8 cellular contexts compared by ENCODE assay signal in the genomic region with DNA sequence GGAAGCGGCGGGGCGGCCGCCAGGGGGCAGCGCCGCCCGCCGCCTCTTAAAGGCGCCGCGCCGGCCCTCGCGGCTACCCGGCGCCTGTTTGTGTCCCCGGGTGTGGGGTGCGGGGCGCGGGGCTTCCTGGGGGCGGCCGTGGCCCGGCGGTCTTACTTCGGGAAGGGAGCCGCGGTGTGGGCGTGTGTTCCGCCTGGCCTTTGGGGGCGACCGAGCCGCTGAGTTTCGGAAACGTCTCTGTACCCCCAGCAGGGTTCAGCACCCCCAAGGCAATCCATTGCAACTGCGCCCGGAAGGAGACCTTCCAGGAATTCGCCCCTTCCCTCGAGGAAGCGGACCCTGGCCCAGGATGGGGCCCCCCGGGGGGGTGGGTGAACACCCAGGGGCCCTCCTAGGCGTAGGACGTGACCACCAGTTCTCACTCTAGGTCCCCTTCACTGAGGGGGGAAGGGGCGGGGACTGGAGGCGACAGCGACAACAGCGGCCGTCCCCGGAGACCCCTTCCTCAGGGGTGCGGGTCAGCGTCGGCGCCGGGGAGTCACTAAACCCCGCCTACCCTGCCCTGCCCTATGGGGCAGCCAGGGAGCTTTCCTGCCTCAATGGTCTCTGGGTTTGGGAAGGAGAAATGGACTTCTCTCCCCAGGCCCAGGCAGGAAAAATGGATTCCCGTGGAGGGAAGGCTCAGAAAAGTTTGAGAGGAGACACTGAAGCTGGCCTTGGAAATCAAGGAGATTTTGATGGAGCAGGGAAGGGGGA. TPM values are rescaled to one million over a fixed set of nuclear protein-coding genes. Genes with fewer than 3 reads are reported as not detected.
DNase-seq lines count a peak whose midpoint lies in the region; ATAC-seq and TF ChIP-seq lines count a peak whose summit lies in the region.

A gene (minus strand): TSS at position 6 of the 756 bp plus-strand sequence. CDS start 762 bp downstream, outside the sequence.

- H3K9ac ChIP-seq in neural cell (ENCODE audit: low read length), result peak within 1 kb of the TSS; percentile 79

- no peaks in the 10 kb centered on the region for H3K36me3 ChIP-seq in neural cell (ENCODE audit: insufficient read depth, low read length)

- H3K27ac ChIP-seq in neural cell (ENCODE audit: low read length) (peak within 1 kb of the TSS; percentile 68), temporal lobe (ENCODE audit: low read depth, low read length) (peak within 1 kb of the TSS; percentile 88)

- no peak for TF ChIP-seq EP300 in neural cell (conservative IDR thresholded peaks at IDR 0.05; ENCODE audit: poor library complexity, severe bottlenecking)

- H2AFZ ChIP-seq in neural cell (ENCODE audit: low read depth, low read length), result peak within 1 kb of the TSS; percentile 65

- TF ChIP-seq RAD21 in neural cell (conservative IDR thresholded peaks at IDR 0.05), result no peak

- H3K4me3 Mint-ChIP-seq in activated T-helper 17 cell treated with anti-CD3 and anti-CD28 coated beads, Interleukin-2, amount 50 U/mL, for 72 hours, result peak within 1 kb of the TSS; percentile 84

- no peaks in the 10 kb centered on the region for H3K27me3 Mint-ChIP-seq in activated T-helper 17 cell treated with anti-CD3 and anti-CD28 coated beads, Interleukin-2, amount 50 U/mL, for 72 hours

- peak; percentile 26 for ATAC-seq in GM18520 (IDR thresholded peaks at IDR 0.05; ENCODE audit: unreplicated experiment)
- ATAC-seq in HG03039 (IDR thresholded peaks at IDR 0.05; ENCODE audit: unreplicated experiment), result peak; percentile 55
- peak; percentile 71 for ATAC-seq in activated T-helper 17 cell treated with anti-CD3 and anti-CD28 coated beads, Interleukin-2, amount 50 U/mL, for 72 hours (replicated peaks)

- H3K79me2 ChIP-seq in neural cell (replicated peaks; ENCODE audit: insufficient read depth, low read length), result peaks cover 8% of the 10 kb centered on the region

- peak within 1 kb of the TSS; percentile 38 for H3K27ac Mint-ChIP-seq in activated T-helper 17 cell treated with anti-CD3 and anti-CD28 coated beads, Interleukin-2, amount 50 U/mL, for 72 hours

- DNase-seq in AG08396 (ENCODE audit: low spot score) (peak; percentile 90), NCI-H748 treated with DMSO at 0.1 percent for 48 hours (lab: John Stamatoyannopoulos, UW) (peak; percentile 40), fibroblast of villous mesenchyme (ENCODE audit: low read depth) (peak; percentile 48)

- no peaks in the 10 kb centered on the region for H3K9me3 ChIP-seq in neural cell (ENCODE audit: low read length)

- H3K9me3 Mint-ChIP-seq in activated T-helper 17 cell treated with anti-CD3 and anti-CD28 coated beads, Interleukin-2, amount 50 U/mL, for 72 hours, result no peaks in the 10 kb centered on the region

- no peaks in the 10 kb centered on the region for H4K20me1 ChIP-seq in neural cell (ENCODE audit: insufficient read depth)

- TF ChIP-seq CTCF in fibroblast of villous mesenchyme (IDR thresholded peaks at IDR 0.05; ENCODE audit: insufficient read depth, low read depth, low read length) (peak; percentile 4), neural cell (IDR thresholded peaks at IDR 0.05; ENCODE audit: poor library complexity, severe bottlenecking) (peak; percentile 57)

- H3K4me1 Mint-ChIP-seq in activated T-helper 17 cell treated with anti-CD3 and anti-CD28 coated beads, Interleukin-2, amount 50 U/mL, for 72 hours, result peaks cover 12% of the 10 kb centered on the region

- no peaks in the 10 kb centered on the region for H3K9me2 ChIP-seq in neural cell (ENCODE audit: insufficient read depth, low read length)

- no peaks in the 10 kb centered on the region for H3K27me3 ChIP-seq in neural cell (ENCODE audit: insufficient read depth, low read depth, low read length)

- H3F3A ChIP-seq in neural cell (ENCODE audit: insufficient read depth, low read length, poor library complexity, severe bottlenecking), result no peaks in the 10 kb centered on the region

- no peaks in the 10 kb centered on the region for H3K36me3 Mint-ChIP-seq in activated T-helper 17 cell treated with anti-CD3 and anti-CD28 coated beads, Interleukin-2, amount 50 U/mL, for 72 hours (ENCODE audit: low read depth)

- H3K4me2 ChIP-seq in neural cell (ENCODE audit: low read length), result peak within 1 kb of the TSS; percentile 78

- peak within 1 kb of the TSS; percentile 76 for H3K4me3 ChIP-seq in fibroblast of villous mesenchyme (ENCODE audit: low read depth, low read length)
- H3K4me3 ChIP-seq in neural cell (ENCODE audit: low read length), result peak within 1 kb of the TSS; percentile 95

TF ChIP-seq in neural cell, 6 proteins besides CTCF, POLR2A, EP300 and RAD21:
- TF ChIP-seq MXI1 (conservative IDR thresholded peaks at IDR 0.05; ENCODE audit: poor library complexity, severe bottlenecking) (peak; percentile 35), POLR2AphosphoS5 (IDR thresholded peaks at IDR 0.05) (no peak), SMC3 (conservative IDR thresholded peaks at IDR 0.05; ENCODE audit: poor library complexity) (peak; percentile 49)

RNA-seq across cellular contexts. Expression of the gene that starts here (rescaled TPM):
- 10 to 100 TPM; 32.1 to 48.9 TPM for total RNA-seq in activated T-helper 17 cell treated with anti-CD3 and anti-CD28 coated beads, Interleukin-2, amount 50 U/mL, for 72 hours
- 11.6 and 15.5 TPM in 2 replicates for total RNA-seq in fibroblast of villous mesenchyme
- polyA plus RNA-seq in neural cell, result 65.0 and 70.9 TPM in 2 replicates
- polyA minus RNA-seq in neural cell, result 47.7 and 63.6 TPM in 2 replicates
- 23.1 TPM for total RNA-seq in temporal lobe

Comparison
In these comparisons a context has a peak if more than half of its experiments do, and no peak if none do; other contexts are left out.
1. Peak in every context shown above with its lines: DNase-seq, ATAC-seq, H3K4me3 ChIP-seq and H3K27ac ChIP-seq.
2. DNase-seq: peak in every context shown above with its lines; median percentile 90 in AG08396; 48 in fibroblast of villous mesenchyme; 40 in NCI-H748 treated with DMSO at 0.1 percent for 48 hours.